ENCODE assay signal across 26 cellular contexts in genomic region chr11:69477111-69477510, GRCh38. TPM values are rescaled to one million over a fixed set of nuclear protein-coding genes. Genes with fewer than 3 reads are reported as not detected.
"Had no signal": no experiment of that assay in that cellular context is flagged by ENCODE, and none has a peak within 500 bp of the region (broad histone marks: within the 10 kb centered on the region; RNA-seq: fewer than 3 reads in every experiment).

No MANE protein-coding gene starts in this region.

- DNase-seq: effector CD4-positive, alpha-beta T cell; endodermal cell; foreskin melanocyte; head of caudate nucleus; hippocampal formation; kidney glomerular epithelial cell; naive thymus-derived CD8-positive, alpha-beta T cell; sigmoid colon; stimulated activated CD4-positive, alpha-beta T cell treated with anti-CD3 and anti-CD28 coated beads, Interleukin-2, amount 100 ng/mL, for 24 hours; stimulated activated CD4-positive, alpha-beta T cell treated with anti-CD3 and anti-CD28 coated beads, Interleukin-4, amount 100 ng/mL, for 4 hours; stimulated activated naive B cell treated with anti-CD40 and anti-IgM and Interleukin-4, amounts not matched to agents 10 μg/mL and 1 μg/mL and 100 μg/mL, for 72 hours; stimulated activated naive CD8-positive, alpha-beta T cell treated with anti-CD3 and anti-CD28 coated beads, Interleukin-15, amount 100 ng/mL, for 72 hours; testis; upper lobe of right lung had no signal

- H3K27ac ChIP-seq: coronary artery, left lung, neutrophil, sigmoid colon, skin epidermis, testis, tibial nerve, upper lobe of right lung had no signal

- H3K4me3 ChIP-seq: coronary artery, left lung, sigmoid colon, skin epidermis, testis, tibial nerve, upper lobe of right lung had no signal

- H3K27me3 ChIP-seq: testis, tibial nerve, upper lobe of right lung had no signal

- ATAC-seq: left lung; naive thymus-derived CD8-positive, alpha-beta T cell; stimulated activated naive B cell treated with anti-CD40 and anti-IgM and Interleukin-4, amounts not matched to agents 10 μg/mL and 1 μg/mL and 100 μg/mL, for 72 hours; stimulated activated naive CD8-positive, alpha-beta T cell treated with anti-CD3 and anti-CD28 coated beads, Interleukin-15, amount 100 ng/mL, for 72 hours; upper lobe of right lung had no signal

- H3K36me3 ChIP-seq: left lung, neutrophil, sigmoid colon, tibial nerve, upper lobe of right lung had no signal

- H3K4me1 ChIP-seq: testis, upper lobe of right lung had no signal

- H3K9me3 ChIP-seq: neutrophil, sigmoid colon, testis, upper lobe of right lung had no signal

RNA-seq across cellular contexts. Expression of gene LINC01488, which starts 4.4 kb away (rescaled TPM):
- total RNA-seq: cerebellum; endodermal cell; left lung; mesenteric fat pad; mononuclear cell; naive thymus-derived CD8-positive, alpha-beta T cell; osteoblast; pulmonary artery endothelial cell; subcutaneous adipose tissue; testis; tibial nerve; upper lobe of right lung had no signal
- polyA plus RNA-seq: naive thymus-derived CD8-positive, alpha-beta T cell; neural cell; sigmoid colon had no signal
